ENCODE assay signal across 10 cellular contexts in the genomic region with DNA sequence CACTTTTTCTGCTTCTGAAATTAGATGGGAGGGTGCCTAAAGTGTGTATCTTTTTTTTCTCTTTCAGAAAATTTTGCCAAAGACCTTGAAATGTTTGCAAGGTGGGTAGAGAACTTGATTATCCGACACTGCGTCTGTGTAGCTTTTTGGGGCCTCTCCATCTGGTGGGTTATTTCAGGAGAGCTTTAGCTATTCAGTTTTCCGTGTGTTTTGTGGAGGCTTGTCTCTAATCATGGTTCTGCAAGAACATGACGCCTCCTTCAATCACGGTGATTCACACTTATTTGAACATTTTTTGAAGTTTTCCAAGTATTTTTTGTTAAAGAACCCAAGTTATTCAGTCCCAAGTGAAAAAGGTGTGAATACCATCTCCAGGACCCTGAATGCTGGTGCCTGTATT. TPM values are rescaled to one million over a fixed set of nuclear protein-coding genes. Genes with fewer than 3 reads are reported as not detected.
"Had no signal": no experiment of that assay in that cellular context is flagged by ENCODE, and none has a peak within 500 bp of the region (broad histone marks: within the 10 kb centered on the region; RNA-seq: fewer than 3 reads in every experiment).

No MANE protein-coding gene starts in this region.

- H3K4me3 ChIP-seq: K562 had no signal

- DNase-seq: IMR-90, KBM-7, KG1 had no signal

- FAIRE-seq: HepG2, HTR-8/SVneo, K562 had no signal

- ATAC-seq: HepG2, K562 had no signal

- H3K9me3 Mint-ChIP-seq: IgD-negative memory B cell had no signal

- H3K27ac ChIP-seq: HL-60 had no signal

- H3K27me3 Mint-ChIP-seq: IgD-negative memory B cell had no signal

- H3K36me3 Mint-ChIP-seq: IgD-negative memory B cell had no signal

RNA-seq across cellular contexts. Expression of gene CORT, which starts 15.2 kb away (rescaled TPM):
- total RNA-seq: HT-29, HT1080, IMR-90 had no signal
- polyA plus RNA-seq: IgD-negative memory B cell had no signal
